Comparison of ENCODE assay signal across 32 cellular contexts in the genomic region with DNA sequence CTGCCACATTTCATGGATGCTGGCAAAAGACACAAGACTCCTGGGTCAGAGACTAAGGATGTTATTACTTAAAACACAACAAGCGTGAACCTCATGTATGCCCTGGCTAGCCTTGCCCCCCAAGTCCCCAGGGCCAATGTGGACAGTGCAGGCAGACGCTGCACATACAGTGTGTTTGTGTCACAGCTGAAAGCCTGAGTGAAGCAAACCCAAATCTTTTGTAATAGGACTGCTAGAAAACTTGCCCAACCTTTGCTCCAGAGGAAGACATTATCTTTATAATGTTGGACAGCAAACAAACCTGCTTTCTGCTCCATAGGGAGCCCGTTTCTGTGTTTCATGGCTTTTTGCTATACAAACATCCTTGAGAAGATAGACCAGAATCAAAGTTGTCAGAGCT.
"Had no signal": no experiment of that assay in that cellular context is flagged by ENCODE, and none has a peak within 500 bp of the region (broad histone marks: within the 10 kb centered on the region; RNA-seq: fewer than 3 reads in every experiment).

No MANE protein-coding gene starts in this region.

- H3K27ac Mint-ChIP-seq: activated CD4-positive, alpha-beta memory T cell treated with anti-CD3 and anti-CD28 coated beads for 36 hours; activated CD4-positive, alpha-beta T cell treated with anti-CD3 and anti-CD28 coated beads for 36 hours; activated CD4-positive, alpha-beta T cell treated with anti-CD3 and anti-CD28 coated beads, Interleukin-2, amount 10 ng/mL, durations not matched to agents 24 days and 14 days; activated CD8-positive, alpha-beta memory T cell treated with anti-CD3 and anti-CD28 coated beads, Interleukin-2, amount 10 ng/mL, durations not matched to agents 7 days and 5 days; activated CD8-positive, alpha-beta T cell treated with anti-CD3 and anti-CD28 coated beads, Interleukin-2, amount 10 ng/mL, durations not matched to agents 7 days and 5 days; activated naive CD4-positive, alpha-beta T cell treated with anti-CD3 and anti-CD28 coated beads for 36 hours; activated naive CD4-positive, alpha-beta T cell treated with anti-CD3 and anti-CD28 coated beads, Interleukin-2, amount 50 U/mL, for 24 hours; activated naive CD8-positive, alpha-beta T cell treated with anti-CD3 and anti-CD28 coated beads for 36 hours; activated T-helper 1 cell treated with anti-CD3 and anti-CD28 coated beads, Interleukin-12 subunit alpha, Interleukin-12 subunit beta, Interleukin-2, Interleukin-4 antibody, amounts not matched to agents 30 ng/mL and 10 ng/mL and 1 ng/mL, durations not matched to agents 14 hours and 24 hours and 36 hours; activated T-helper 2 cell treated with anti-CD3 and anti-CD28 coated beads, Interferon-gamma antibody, Interleukin-2, Interleukin-4, amounts not matched to agents 10 μg/mL and 5 μg/mL and 100 μg/mL, durations not matched to agents 14 hours and 24 hours and 36 hours; brain; endodermal cell; T-helper 17 cell; T-helper 2 cell treated with Interferon-gamma antibody and Interleukin-4, amounts not matched to agents 5 μg/mL and 100 μg/mL, for 36 hours had no signal

- DNase-seq: activated CD4-positive, alpha-beta memory T cell treated with anti-CD3 and anti-CD28 coated beads for 36 hours; activated CD4-positive, alpha-beta T cell treated with anti-CD3 and anti-CD28 coated beads for 36 hours; activated CD4-positive, alpha-beta T cell treated with anti-CD3 and anti-CD28 coated beads, Interleukin-2, amount 10 ng/mL, durations not matched to agents 24 days and 14 days; activated CD4-positive, CD25-positive, alpha-beta regulatory T cell; activated CD4-positive, CD25-positive, alpha-beta regulatory T cell treated with anti-CD3 and anti-CD28 coated beads, Interleukin-2, amount 50 U/mL, for 72 hours; activated CD8-positive, alpha-beta memory T cell treated with anti-CD3 and anti-CD28 coated beads, Interleukin-2, amount 10 ng/mL, durations not matched to agents 7 days and 5 days; activated CD8-positive, alpha-beta memory T cell treated with anti-CD3 and anti-CD28 coated beads, Interleukin-2, amount 50 U/mL, for 4 hours; activated CD8-positive, alpha-beta T cell treated with anti-CD3 and anti-CD28 coated beads, Interleukin-2, amount 10 ng/mL, durations not matched to agents 7 days and 5 days; activated effector memory CD4-positive, alpha-beta T cell treated with anti-CD3 and anti-CD28 coated beads, Interleukin-2, amount 50 U/mL, for 16 hours; activated naive CD4-positive, alpha-beta T cell treated with anti-CD3 and anti-CD28 coated beads for 36 hours; activated naive CD8-positive, alpha-beta T cell treated with anti-CD3 and anti-CD28 coated beads for 36 hours; activated T-cell treated with anti-CD3 and anti-CD28 coated beads, Interleukin-2, amount 50 U/mL, for 1 hour; activated T-cell treated with anti-CD3 and anti-CD28 coated beads, Interleukin-2, amount 50 U/mL, for 48 hours; central memory CD4-positive, alpha-beta T cell; cerebellar nuclear complex; colonic mucosa; effector memory CD4-positive, alpha-beta T cell; endodermal cell; foreskin fibroblast; T-helper 1 cell; T-helper 17 cell; T1000 had no signal

- H3K4me1 ChIP-seq: ascending aorta, breast epithelium, colonic mucosa had no signal

- ATAC-seq: activated CD4-positive, alpha-beta T cell treated with anti-CD3 and anti-CD28 coated beads for 36 hours; activated CD8-positive, alpha-beta memory T cell treated with anti-CD3 and anti-CD28 coated beads, Interleukin-2, amount 10 ng/mL, durations not matched to agents 7 days and 5 days; activated CD8-positive, alpha-beta T cell treated with anti-CD3 and anti-CD28 coated beads, Interleukin-2, amount 10 ng/mL, durations not matched to agents 7 days and 5 days; esophagus mucosa; T-helper 17 cell had no signal

- H3K36me3 ChIP-seq: ascending aorta, breast epithelium, cardiac muscle cell, colonic mucosa had no signal

- H3K27ac ChIP-seq: ascending aorta, breast epithelium, cardiac muscle cell, colonic mucosa had no signal

- H3K27me3 ChIP-seq: ascending aorta, breast epithelium, cardiac muscle cell, colonic mucosa had no signal

- H3K9me3 Mint-ChIP-seq: activated CD4-positive, alpha-beta memory T cell treated with anti-CD3 and anti-CD28 coated beads for 36 hours; activated CD4-positive, alpha-beta T cell treated with anti-CD3 and anti-CD28 coated beads, Interleukin-2, amount 10 ng/mL, durations not matched to agents 24 days and 14 days; activated naive CD4-positive, alpha-beta T cell treated with anti-CD3 and anti-CD28 coated beads for 36 hours; activated naive CD4-positive, alpha-beta T cell treated with anti-CD3 and anti-CD28 coated beads, Interleukin-2, amount 50 U/mL, for 24 hours; activated naive CD8-positive, alpha-beta T cell treated with anti-CD3 and anti-CD28 coated beads for 36 hours; activated T-helper 1 cell treated with anti-CD3 and anti-CD28 coated beads, Interleukin-12 subunit alpha, Interleukin-12 subunit beta, Interleukin-2, Interleukin-4 antibody, amounts not matched to agents 30 ng/mL and 10 ng/mL and 1 ng/mL, durations not matched to agents 14 hours and 24 hours and 36 hours; activated T-helper 2 cell treated with anti-CD3 and anti-CD28 coated beads, Interferon-gamma antibody, Interleukin-2, Interleukin-4, amounts not matched to agents 10 μg/mL and 5 μg/mL and 100 μg/mL, durations not matched to agents 14 hours and 24 hours and 36 hours; T-helper 2 cell treated with Interferon-gamma antibody and Interleukin-4, amounts not matched to agents 5 μg/mL and 100 μg/mL, for 36 hours had no signal

- H3K4me3 Mint-ChIP-seq: activated CD4-positive, alpha-beta memory T cell treated with anti-CD3 and anti-CD28 coated beads for 36 hours; activated CD4-positive, alpha-beta T cell treated with anti-CD3 and anti-CD28 coated beads for 36 hours; activated CD4-positive, alpha-beta T cell treated with anti-CD3 and anti-CD28 coated beads, Interleukin-2, amount 10 ng/mL, durations not matched to agents 24 days and 14 days; activated CD8-positive, alpha-beta memory T cell treated with anti-CD3 and anti-CD28 coated beads, Interleukin-2, amount 10 ng/mL, durations not matched to agents 7 days and 5 days; activated CD8-positive, alpha-beta T cell treated with anti-CD3 and anti-CD28 coated beads, Interleukin-2, amount 10 ng/mL, durations not matched to agents 7 days and 5 days; activated naive CD4-positive, alpha-beta T cell treated with anti-CD3 and anti-CD28 coated beads for 36 hours; activated naive CD4-positive, alpha-beta T cell treated with anti-CD3 and anti-CD28 coated beads, Interleukin-2, amount 50 U/mL, for 24 hours; activated naive CD8-positive, alpha-beta T cell treated with anti-CD3 and anti-CD28 coated beads for 36 hours; activated T-helper 1 cell treated with anti-CD3 and anti-CD28 coated beads, Interleukin-12 subunit alpha, Interleukin-12 subunit beta, Interleukin-2, Interleukin-4 antibody, amounts not matched to agents 30 ng/mL and 10 ng/mL and 1 ng/mL, durations not matched to agents 14 hours and 24 hours and 36 hours; brain; endodermal cell; T-helper 17 cell; T-helper 2 cell treated with Interferon-gamma antibody and Interleukin-4, amounts not matched to agents 5 μg/mL and 100 μg/mL, for 36 hours had no signal

- H3K4me1 Mint-ChIP-seq: activated CD4-positive, alpha-beta T cell treated with anti-CD3 and anti-CD28 coated beads for 36 hours; activated CD4-positive, alpha-beta T cell treated with anti-CD3 and anti-CD28 coated beads, Interleukin-2, amount 10 ng/mL, durations not matched to agents 24 days and 14 days; activated CD8-positive, alpha-beta memory T cell treated with anti-CD3 and anti-CD28 coated beads, Interleukin-2, amount 10 ng/mL, durations not matched to agents 7 days and 5 days; activated naive CD4-positive, alpha-beta T cell treated with anti-CD3 and anti-CD28 coated beads, Interleukin-2, amount 50 U/mL, for 24 hours; activated naive CD8-positive, alpha-beta T cell treated with anti-CD3 and anti-CD28 coated beads for 36 hours; T-helper 17 cell had no signal

- H3K36me3 Mint-ChIP-seq: activated CD4-positive, alpha-beta memory T cell treated with anti-CD3 and anti-CD28 coated beads for 36 hours; activated CD8-positive, alpha-beta memory T cell treated with anti-CD3 and anti-CD28 coated beads, Interleukin-2, amount 10 ng/mL, durations not matched to agents 7 days and 5 days; activated naive CD4-positive, alpha-beta T cell treated with anti-CD3 and anti-CD28 coated beads, Interleukin-2, amount 50 U/mL, for 24 hours; activated naive CD8-positive, alpha-beta T cell treated with anti-CD3 and anti-CD28 coated beads for 36 hours; brain had no signal

- H3K4me3 ChIP-seq: ascending aorta, breast epithelium, cardiac muscle cell, colonic mucosa had no signal

- FAIRE-seq: frontal cortex had no signal

- H3K9me3 ChIP-seq: ascending aorta, breast epithelium, colonic mucosa had no signal
